Comparison of ENCODE assay signal across 8 cellular contexts in the genomic region with DNA sequence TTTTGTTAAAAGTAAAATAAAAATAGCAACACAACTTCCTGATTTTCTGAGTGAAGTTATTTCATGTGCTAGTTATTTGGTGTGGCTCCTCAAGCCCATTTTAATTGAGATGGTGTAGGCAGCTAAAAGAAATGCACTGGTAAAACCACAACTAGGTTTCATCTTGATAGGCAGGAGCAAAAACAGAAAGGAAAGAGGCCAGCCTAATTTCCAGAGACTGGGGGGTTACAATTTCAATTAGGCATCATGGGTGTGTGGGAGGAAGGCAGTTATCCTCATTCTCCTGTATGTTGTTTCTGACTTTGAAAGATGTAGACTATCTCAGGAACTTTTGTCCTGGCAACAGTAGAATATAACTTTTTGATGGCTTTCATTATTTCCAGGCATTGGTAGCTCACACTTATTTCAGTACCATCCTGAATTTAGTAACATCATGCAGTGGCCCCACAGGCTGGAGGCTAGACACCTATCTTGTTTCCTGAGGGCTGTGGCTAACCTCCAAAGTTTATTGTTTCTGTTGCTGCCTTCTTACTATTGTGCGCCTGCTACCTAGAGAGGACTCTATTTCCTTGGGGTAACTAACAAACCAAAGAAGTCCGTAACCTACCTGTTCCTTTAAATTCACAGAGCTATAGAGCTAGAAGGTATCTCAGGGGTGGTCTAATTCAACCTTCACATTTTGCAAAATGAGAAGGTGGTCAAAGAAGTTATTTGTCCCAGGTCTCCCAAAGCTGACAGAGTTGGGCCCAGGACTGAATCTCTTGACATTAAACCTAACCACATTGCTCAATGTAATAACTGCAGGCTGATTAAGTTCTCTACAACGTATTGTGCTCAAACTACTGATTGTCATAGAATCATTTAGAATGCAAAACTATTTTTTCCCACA. TPM values are rescaled to one million over a fixed set of nuclear protein-coding genes. Genes with fewer than 3 reads are reported as not detected.
DNase-seq lines count a peak whose midpoint lies in the region; ATAC-seq and TF ChIP-seq lines count a peak whose summit lies in the region.
"Had no signal": no experiment of that assay in that cellular context is flagged by ENCODE, and none has a peak within 500 bp of the region (broad histone marks: within the 10 kb centered on the region; RNA-seq: fewer than 3 reads in every experiment).

No MANE protein-coding gene starts in this region.

- no peaks in the 10 kb centered on the region for H3K36me3 ChIP-seq in mucosa of descending colon (ENCODE audit: low read depth)

- DNase-seq in T-cell: peak in 29 of 34 experiments; percentile 29 to 69 (median 45)
- peak in 1 of 3 donors; percentile 33 for DNase-seq in mucosa of descending colon
- DNase-seq in MCF 10A (ENCODE audit: unreplicated experiment): no peak
- no peak for DNase-seq in inferior parietal cortex (ENCODE audit: extremely low spot score)
- no peak for DNase-seq in H9
- DNase-seq: caudate nucleus had no signal

- H3K4ac ChIP-seq in H9 (ENCODE audit: low read depth, low read length): no peak overlapping the region

- H3K9me3 ChIP-seq in mucosa of descending colon (no peaks in the 10 kb centered on the region), H9 (ENCODE audit: control insufficient read depth, low read depth, low read length) (no peaks in the 10 kb centered on the region)

- ATAC-seq in GM18868 (IDR thresholded peaks at IDR 0.05; ENCODE audit: unreplicated experiment) (peak; percentile 40), HG02852 (IDR thresholded peaks at IDR 0.05; ENCODE audit: unreplicated experiment) (peak; percentile 43), T-cell (replicated peaks in 1 of 4) (peak; percentile 62 to 69 (median 67)), mucosa of descending colon (peak; percentile 70)

- H3K18ac ChIP-seq in H9 (ENCODE audit: insufficient read length, low read depth, low read length): no peak overlapping the region

- H2BK12ac ChIP-seq in H9 (ENCODE audit: insufficient read length, low read depth, low read length): no peak overlapping the region

- no peaks in the 10 kb centered on the region; the same call in 1 of the 2 replicates for H3K79me2 ChIP-seq in H9 (ENCODE audit: insufficient read depth, low read length)

- H3K4me1 ChIP-seq in mucosa of descending colon (ENCODE audit: low read depth): no peaks in the 10 kb centered on the region
- H3K4me1 ChIP-seq in H9 (ENCODE audit: insufficient read depth, low read length): no peaks in the 10 kb centered on the region

- H3K4me3 ChIP-seq in mucosa of descending colon: no peak overlapping the region

- no peak overlapping the region for H2BK120ac ChIP-seq in H9 (ENCODE audit: low read depth, low read length, poor library complexity, severe bottlenecking)

- H3K14ac ChIP-seq in H9 (ENCODE audit: insufficient read depth, low read length): no peak overlapping the region

- H3K4me3 Mint-ChIP-seq in T-cell (peak overlapping the region; percentile 56 to 70 (median 67)), MCF 10A (ENCODE audit: unreplicated experiment) (no peak overlapping the region), H9 (no peak overlapping the region)

- no peak overlapping the region for H3K9ac ChIP-seq in H9 (ENCODE audit: extremely low read depth, insufficient read length, low read length)

- TF ChIP-seq CTCF in mucosa of descending colon (IDR thresholded peaks at IDR 0.05) (no peak), MCF 10A (IDR thresholded peaks at IDR 0.05; ENCODE audit: unreplicated experiment) (no peak), H9 (conservative IDR thresholded peaks at IDR 0.05) (no peak)

- peak overlapping the region; percentile 97 to 98 for H3K27ac Mint-ChIP-seq in T-cell
- H3K27ac Mint-ChIP-seq in MCF 10A (ENCODE audit: low read depth, unreplicated experiment): no peak overlapping the region
- H3K27ac Mint-ChIP-seq in H9: no peak overlapping the region

- CTCF ChIA-PET in T-cell (lab: Charles Lee): interaction anchor here (0.5 to 6.9 kb wide), 15 partner anchors 9 to 113 kb away, joined by 3 to 61 read pairs (median 5); a partner anchor contains a TSS
- CTCF ChIA-PET in MCF 10A (lab: Yijun Ruan, JAX): no interaction called here

- H3K79me1 ChIP-seq in H9 (ENCODE audit: insufficient read depth, low read depth, low read length, poor library complexity, severe bottlenecking): no peaks in the 10 kb centered on the region

- no peak overlapping the region for H2AFZ ChIP-seq in H9 (ENCODE audit: low read length)

- no peak overlapping the region for H2BK15ac ChIP-seq in H9 (ENCODE audit: low read depth, low read length)

- no peak overlapping the region for H2BK20ac ChIP-seq in H9 (ENCODE audit: low read depth, low read length, poor library complexity, severe bottlenecking)

- H3K4me2 ChIP-seq in H9 (ENCODE audit: insufficient read depth, insufficient read length, low read length): no peak overlapping the region

- peaks cover 95 to 100% (median 95%) of the 10 kb centered on the region in 3 donors for H3K4me1 Mint-ChIP-seq in T-cell
- H3K4me1 Mint-ChIP-seq in MCF 10A (ENCODE audit: insufficient read depth, unreplicated experiment): no peaks in the 10 kb centered on the region
- peaks cover 5 to 6% of the 10 kb centered on the region in 2 experiments for H3K4me1 Mint-ChIP-seq in H9

- H4K91ac ChIP-seq in H9 (ENCODE audit: insufficient read length, low read depth, low read length): no peak overlapping the region

- no peak overlapping the region for H2AK5ac ChIP-seq in H9 (ENCODE audit: insufficient read length, low read length)

- H3K9me3 Mint-ChIP-seq in T-cell (peaks cover 0 to 9% (median 0%) of the 10 kb centered on the region in 3 donors), MCF 10A (ENCODE audit: unreplicated experiment) (no peaks in the 10 kb centered on the region), H9 (peaks cover 0 to 6% of the 10 kb centered on the region in 2 experiments; a peak in 2 of 5 replicates)

- WGBS in H9 (ENCODE audit: extremely low coverage, insufficient read length, low lambda C conversion rate): no CpG with 5 or more reads among the region's 3 CpGs

- no peaks in the 10 kb centered on the region for H4K20me1 ChIP-seq in H9 (ENCODE audit: control insufficient read depth, insufficient read depth, insufficient read length)

- intact Hi-C loops in mucosa of descending colon (cut with DNase I, micrococcal nuclease) (no loop called here), MCF 10A (cut with micrococcal nuclease) (no loop called here)

- H3K27me3 Mint-ChIP-seq in T-cell (no peaks in the 10 kb centered on the region), MCF 10A (ENCODE audit: insufficient read depth, unreplicated experiment) (no peaks in the 10 kb centered on the region), H9 (ENCODE audit: low read depth) (no peaks in the 10 kb centered on the region)

- H3K56ac ChIP-seq in H9 (ENCODE audit: insufficient read length, low read depth, low read length): no peak overlapping the region

- H3K27me3 ChIP-seq in H9 (ENCODE audit: insufficient read depth, low read length): no peaks in the 10 kb centered on the region

- no peak overlapping the region for H3K27ac ChIP-seq in H9 (ENCODE audit: insufficient read length, low read depth, low read length)

- H3T11ph ChIP-seq in H9 (ENCODE audit: low read length): no peak overlapping the region

- no peak overlapping the region for H4K5ac ChIP-seq in H9 (ENCODE audit: insufficient read length, low read depth, low read length)

- H3K36me3 Mint-ChIP-seq in T-cell (peaks cover 48% of the 10 kb centered on the region), MCF 10A (ENCODE audit: insufficient read depth, unreplicated experiment) (no peaks in the 10 kb centered on the region), H9 (ENCODE audit: insufficient read depth in 1 of 3, low read depth in 3 of 3) (no peaks in the 10 kb centered on the region)

- H3K23me2 ChIP-seq in H9 (ENCODE audit: insufficient read length, low read depth, low read length, poor library complexity, severe bottlenecking): no peaks in the 10 kb centered on the region

- POLR2A ChIA-PET in T-cell (lab: Charles Lee) (interaction anchor here (0.6 to 2.1 kb wide), 7 partner anchors 10 to 40 kb away, joined by 3 to 6 read pairs (median 4); no protein-coding TSS in a partner anchor), MCF 10A (lab: Yijun Ruan, JAX) (interaction anchor here (0.6 to 1.1 kb wide), 2 partner anchors 13 to 104 kb away, joined by 3 read pairs; no protein-coding TSS in a partner anchor)

- no peak overlapping the region for H2BK5ac ChIP-seq in H9 (ENCODE audit: insufficient read length, low read length)

- H4K8ac ChIP-seq in H9 (replicated peaks; ENCODE audit: insufficient read length, low read depth, low read length): no peak overlapping the region

- BruUV-seq in MCF 10A (replicated peaks; lab: Mats Ljungman, UMichigan): no TSS peak

- H3K23ac ChIP-seq in H9 (ENCODE audit: insufficient read length, low read depth, low read length): no peak overlapping the region

RNA-seq across cellular contexts. Expression of a gene that starts 42.4 kb away (rescaled TPM):
- total RNA-seq in T-cell: 100 to 1,000 TPM; 372 to 769 (median 428) TPM
- 10 to 100 TPM; 11.5 to 19.4 (median 13.1) TPM for total RNA-seq in mucosa of descending colon
- total RNA-seq in MCF 10A (2022): 0.12 and 0.32 TPM in 2 replicates
- not detected in 2 replicates for total RNA-seq in H9 (2021)

Comparison
In these comparisons a context has a peak if more than half of its experiments do, and no peak if none do; other contexts are left out.
1. DNase-seq: peak in T-cell (29 of 34); none in MCF 10A (single experiment), inferior parietal cortex (single experiment) and H9 (single experiment).
2. H3K27ac Mint-ChIP-seq: peak in T-cell (2 of 2); none in MCF 10A (single experiment) and H9 (0 of 3).
3. H3K4me3 Mint-ChIP-seq: peak in T-cell (3 of 3); none in MCF 10A (single experiment) and H9 (0 of 2).
4. RNA of a gene that starts 42.4 kb away (total RNA-seq): 372 to 769 TPM in T-cell; 11.5 to 19.4 TPM in mucosa of descending colon, 0.12 to 0.32 TPM in MCF 10A and not detected in H9; every median in the first group is over 10 times any median in the second.
5. Peak in every context shown above with its lines, with median percentiles within 50 percentile points of each other: ATAC-seq.